ENCODE assay signal across 8 cellular contexts in genomic region chr20:16573011-16573965, GRCh38. TPM values are rescaled to one million over a fixed set of nuclear protein-coding genes. Genes with fewer than 3 reads are reported as not detected.
DNase-seq lines count a peak whose midpoint lies in the region; TF ChIP-seq lines count a peak whose summit lies in the region.

Gene KIF16B, minus strand, starts transcription at chr20:16573448. Its CDS starts 173 bp downstream, at chr20:16573275.

- TF ChIP-seq CTCF in LNCaP clone FGC (IDR thresholded peaks at IDR 0.05; ENCODE audit: control insufficient read depth, extremely low read depth, insufficient read depth), result no peak
- no peak for TF ChIP-seq CTCF in fibroblast of villous mesenchyme (IDR thresholded peaks at IDR 0.05; ENCODE audit: insufficient read depth, low read depth, low read length)

- H3K4me1 ChIP-seq in neuron (ENCODE audit: insufficient read depth, low read length), result peaks cover 3% of the 10 kb centered on the region
- peaks cover 21% of the 10 kb centered on the region for H3K4me1 ChIP-seq in stomach smooth muscle (ENCODE audit: control insufficient read depth, insufficient read depth, low read length)

- peak within 1 kb of the TSS; percentile 74 to 83 for H3K9ac ChIP-seq in stomach smooth muscle (ENCODE audit: low read length in 2 of 2)

- no peak within 1 kb of the TSS for H3K27ac ChIP-seq in stomach smooth muscle (ENCODE audit: low read length)

- DNase-seq in EL (peak; percentile 87), GOT3 (lab: John Stamatoyannopoulos, UW) (peak; percentile 89), LNCaP clone FGC (ENCODE audit: low read depth) (peak; percentile 64), activated gamma-delta T cell treated with Interleukin-2 at 50 U/mL for 16 hours (peak; percentile 71), fibroblast of villous mesenchyme (ENCODE audit: low read depth) (peak; percentile 87)

- H2AFZ ChIP-seq in neuron (ENCODE audit: low read depth, low read length), result peak within 1 kb of the TSS; percentile 93

- H3K36me3 ChIP-seq in neuron (ENCODE audit: insufficient read depth, low read length) (no peaks in the 10 kb centered on the region), stomach smooth muscle (ENCODE audit: control insufficient read depth in 2 of 2, insufficient read depth in 2 of 2, low read length in 2 of 2) (no peaks in the 10 kb centered on the region)

- peak within 1 kb of the TSS; percentile 77 for H3K4me3 ChIP-seq in LNCaP clone FGC (ENCODE audit: low read depth, low read length)
- H3K4me3 ChIP-seq in fibroblast of villous mesenchyme (ENCODE audit: low read depth, low read length), result peak within 1 kb of the TSS; percentile 80
- peak within 1 kb of the TSS; percentile 76 for H3K4me3 ChIP-seq in neuron (ENCODE audit: low read length)
- peak within 1 kb of the TSS; percentile 65 to 84 for H3K4me3 ChIP-seq in stomach smooth muscle (ENCODE audit: low read length in 2 of 2)

- peak; percentile 74 for TF ChIP-seq POLR2A in Raji (IDR thresholded peaks at IDR 0.05; ENCODE audit: insufficient read depth, low read depth, low read length)

- H3K9me3 ChIP-seq in neuron (ENCODE audit: low read length), result no peaks in the 10 kb centered on the region
- no peaks in the 10 kb centered on the region for H3K9me3 ChIP-seq in stomach smooth muscle (ENCODE audit: control insufficient read depth in 2 of 2, low read length in 2 of 2)

- H3K27me3 ChIP-seq in neuron (ENCODE audit: insufficient read depth, low read length) (no peaks in the 10 kb centered on the region), stomach smooth muscle (ENCODE audit: control insufficient read depth in 1 of 2, insufficient read depth in 2 of 2, low read length in 2 of 2) (no peaks in the 10 kb centered on the region)

RNA-seq across cellular contexts. Expression of gene KIF16B, which starts in this region (rescaled TPM):
- 11.0 and 13.4 TPM in 2 replicates for total RNA-seq in fibroblast of villous mesenchyme
